20 cellular contexts compared by ENCODE assay signal in genomic region chr5:129363991-129364390, GRCh38.
"Had no signal": no experiment of that assay in that cellular context is flagged by ENCODE, and none has a peak within 500 bp of the region (broad histone marks: within the 10 kb centered on the region; RNA-seq: fewer than 3 reads in every experiment).

No MANE protein-coding gene starts in this region.

- H3K4me3 Mint-ChIP-seq: dendritic cell treated with granulocyte-macrophage colony-stimulating factor and Interleukin-4, amounts not matched to agents 40 ng/mL and 50 ng/mL, for 4 days; effector memory CD8-positive, alpha-beta T cell; endodermal cell had no signal

- H3K27me3 Mint-ChIP-seq: dendritic cell treated with granulocyte-macrophage colony-stimulating factor and Interleukin-4, amounts not matched to agents 40 ng/mL and 50 ng/mL, for 4 days; effector memory CD8-positive, alpha-beta T cell had no signal

- H3K27ac Mint-ChIP-seq: dendritic cell treated with granulocyte-macrophage colony-stimulating factor and Interleukin-4, amounts not matched to agents 40 ng/mL and 50 ng/mL, for 4 days; effector memory CD8-positive, alpha-beta T cell; endodermal cell had no signal

- H3K9me3 Mint-ChIP-seq: dendritic cell treated with granulocyte-macrophage colony-stimulating factor and Interleukin-4, amounts not matched to agents 40 ng/mL and 50 ng/mL, for 4 days had no signal

- DNase-seq: colonic mucosa; cortex of kidney; dermis blood vessel endothelial cell; dorsolateral prefrontal cortex; effector CD4-positive, alpha-beta T cell; effector CD8-positive, alpha-beta T cell; effector memory CD4-positive, alpha-beta T cell; effector memory CD8-positive, alpha-beta T cell; endodermal cell; erythroblast; esophagus squamous epithelium; foreskin fibroblast; foreskin keratinocyte; foreskin melanocyte; gastrocnemius medialis; glutamatergic neuron; head of caudate nucleus; heart left ventricle; heart right ventricle had no signal
